Comparison of ENCODE assay signal across 22 cellular contexts in genomic region chr2:1968222-1968987, GRCh38.
DNase-seq lines count a peak whose midpoint lies in the region; ATAC-seq and TF ChIP-seq lines count a peak whose summit lies in the region.
"Had no signal": no experiment of that assay in that cellular context is flagged by ENCODE, and none has a peak within 500 bp of the region (broad histone marks: within the 10 kb centered on the region; RNA-seq: fewer than 3 reads in every experiment).

No MANE protein-coding gene starts in this region.

- H3K4me3 Mint-ChIP-seq in stimulated activated naive CD8-positive, alpha-beta T cell treated with anti-CD3 and anti-CD28 coated beads, Interleukin-15, amount 100 ng/mL, for 72 hours: no peak overlapping the region
- H3K4me3 Mint-ChIP-seq in brain (peak overlapping the region in 1 of 5 experiments; percentile 38), neural progenitor cell (no peak overlapping the region)
- H3K4me3 Mint-ChIP-seq: B cell; CD4-positive, CD25-positive, alpha-beta regulatory T cell had no signal

- H3K27me3 ChIP-seq in neural progenitor cell: no peaks in the 10 kb centered on the region

- intact Hi-C loops in cardiac septum (cut with DNase I): no loop called here

- H3K9me3 ChIP-seq in neural progenitor cell (ENCODE audit: low read depth): no peaks in the 10 kb centered on the region

- H3K4me3 ChIP-seq in neural progenitor cell: no peak overlapping the region
- H3K4me3 ChIP-seq: GM23248 had no signal

- peaks cover 7% of the 10 kb centered on the region for H3K36me3 Mint-ChIP-seq in brain
- no peaks in the 10 kb centered on the region for H3K36me3 Mint-ChIP-seq in neural progenitor cell
- H3K36me3 Mint-ChIP-seq: CD4-positive, CD25-positive, alpha-beta regulatory T cell had no signal

- peaks cover 22% of the 10 kb centered on the region for H3K4me1 ChIP-seq in neural progenitor cell

- no peaks in the 10 kb centered on the region for H3F3A ChIP-seq in neural progenitor cell (ENCODE audit: low read depth)

- TF ChIP-seq CTCF in brain (conservative IDR thresholded peaks at IDR 0.05) (no peak), neural progenitor cell (IDR thresholded peaks at IDR 0.05) (no peak)

- no peaks in the 10 kb centered on the region for H4K20me1 ChIP-seq in neural progenitor cell (ENCODE audit: low read depth)

- H3K9ac ChIP-seq in neural progenitor cell: no peak overlapping the region
- H3K9ac ChIP-seq: GM23248, KMS-11 had no signal

- H3K9me3 Mint-ChIP-seq in stimulated activated naive CD8-positive, alpha-beta T cell treated with anti-CD3 and anti-CD28 coated beads, Interleukin-15, amount 100 ng/mL, for 72 hours: no peaks in the 10 kb centered on the region
- H3K9me3 Mint-ChIP-seq in brain (peaks cover 3 to 7% (median 6%) of the 10 kb centered on the region in 5 experiments), neural progenitor cell (no peaks in the 10 kb centered on the region)

- no peaks in the 10 kb centered on the region for H3K27me3 Mint-ChIP-seq in stimulated activated naive CD8-positive, alpha-beta T cell treated with anti-CD3 and anti-CD28 coated beads, Interleukin-15, amount 100 ng/mL, for 72 hours
- peaks cover 3% of the 10 kb centered on the region for H3K27me3 Mint-ChIP-seq in brain
- H3K27me3 Mint-ChIP-seq in neural progenitor cell (ENCODE audit: insufficient read depth, low read depth): peaks cover 2% of the 10 kb centered on the region
- H3K27me3 Mint-ChIP-seq: CD4-positive, CD25-positive, alpha-beta regulatory T cell had no signal

- H3K79me2 ChIP-seq in neural progenitor cell (ENCODE audit: low read depth): no peaks in the 10 kb centered on the region

- H3K4me2 ChIP-seq in neural progenitor cell: no peak overlapping the region
- H3K4me2 ChIP-seq: KMS-11 had no signal

- peak overlapping the region; percentile 70 for H2AFZ ChIP-seq in neural progenitor cell (replicated peaks)
- H2AFZ ChIP-seq: GM23248 had no signal

- ATAC-seq in stimulated activated naive CD8-positive, alpha-beta T cell treated with anti-CD3 and anti-CD28 coated beads, Interleukin-15, amount 100 ng/mL, for 72 hours: peak; percentile 31
- ATAC-seq in stimulated activated naive CD8-positive, alpha-beta T cell treated with anti-CD3 and anti-CD28 coated beads, Interleukin-15, Interleukin-2, amounts not matched to agents 100 U/mL and 50 U/mL, for 24 hours: no peak
- ATAC-seq in HG02884 (IDR thresholded peaks at IDR 0.05; ENCODE audit: unreplicated experiment): no peak
- ATAC-seq in GM19395 (IDR thresholded peaks at IDR 0.05; ENCODE audit: unreplicated experiment): no peak
- ATAC-seq: HCT116 had no signal

- H3K27ac Mint-ChIP-seq in stimulated activated naive CD8-positive, alpha-beta T cell treated with anti-CD3 and anti-CD28 coated beads, Interleukin-15, amount 100 ng/mL, for 72 hours: no peak overlapping the region
- peak overlapping the region; percentile 20 to 95 (median 87) for H3K27ac Mint-ChIP-seq in brain
- no peak overlapping the region for H3K27ac Mint-ChIP-seq in neural progenitor cell
- H3K27ac Mint-ChIP-seq: B cell; CD4-positive, CD25-positive, alpha-beta regulatory T cell had no signal

- H3K27ac ChIP-seq in neural progenitor cell: no peak overlapping the region
- H3K27ac ChIP-seq: GM23248, KMS-11 had no signal

- no peak for DNase-seq in stimulated activated naive CD8-positive, alpha-beta T cell treated with anti-CD3 and anti-CD28 coated beads, Interleukin-15, amount 100 ng/mL, for 72 hours
- no peak for DNase-seq in stimulated activated naive CD8-positive, alpha-beta T cell treated with anti-CD3 and anti-CD28 coated beads, Interleukin-15, Interleukin-2, amounts not matched to agents 100 U/mL and 50 U/mL, for 24 hours
- DNase-seq in neural progenitor cell (ENCODE audit: low spot score) (no peak), ureter (ENCODE audit: low spot score) (peak; percentile 23), cardiac septum (ENCODE audit: low spot score) (no peak)
- DNase-seq: CD4-positive, CD25-positive, alpha-beta regulatory T cell; EL; GF-D8; GM23248; IMR-90; NCI-H1092 treated with DMSO at 0.1 percent for 48 hours; NCI-H1436 treated with DMSO at 0.1 percent for 48 hours; NCI-H1930; NCI-H2171; OCI-M1; Right ventricle myocardium superior had no signal

- no peaks in the 10 kb centered on the region for H3K4me1 Mint-ChIP-seq in stimulated activated naive CD8-positive, alpha-beta T cell treated with anti-CD3 and anti-CD28 coated beads, Interleukin-15, amount 100 ng/mL, for 72 hours
- H3K4me1 Mint-ChIP-seq in brain (peaks cover 81% of the 10 kb centered on the region), neural progenitor cell (peaks cover 36% of the 10 kb centered on the region)
- H3K4me1 Mint-ChIP-seq: B cell; CD4-positive, CD25-positive, alpha-beta regulatory T cell had no signal

- no peaks in the 10 kb centered on the region for H3K36me3 ChIP-seq in neural progenitor cell

Comparison
In these comparisons a context has a peak if more than half of its experiments do, and no peak if none do; other contexts are left out.
1. H3K27ac Mint-ChIP-seq: peak in brain (5 of 5); none in stimulated activated naive CD8-positive, alpha-beta T cell treated with anti-CD3 and anti-CD28 coated beads, Interleukin-15, amount 100 ng/mL, for 72 hours (0 of 2) and neural progenitor cell (single experiment).